8 cellular contexts compared by ENCODE assay signal in genomic region chr7:131556055-131556911, GRCh38. TPM values are rescaled to one million over a fixed set of nuclear protein-coding genes. Genes with fewer than 3 reads are reported as not detected.
A peak's percentile ranks its signal among the peaks of the same experiment; 100 is the strongest.
DNase-seq lines count a peak whose midpoint lies in the region; ATAC-seq and TF ChIP-seq lines count a peak whose summit lies in the region.

Gene PODXL (minus strand): TSS chr7:131556628. CDS start chr7:131556359, 269 bp downstream.

- no peaks in the 10 kb centered on the region for H3K36me3 Mint-ChIP-seq in HFFc6 (ENCODE audit: low read depth)

- H3K9me3 Mint-ChIP-seq in HFFc6, result no peaks in the 10 kb centered on the region; the same call in 1 of the 2 replicates

- in situ Hi-C loops in gastrocnemius medialis (cut with MboI; ENCODE audit: low sequenced_read_pairs in 4 of 4), result no loop called here

- H3K4me1 ChIP-seq in body of pancreas (peaks cover 53% of the 10 kb centered on the region), iPS-15b (ENCODE audit: control insufficient read depth, insufficient read depth, low read length) (peaks cover 16% of the 10 kb centered on the region), gastrocnemius medialis (peaks cover 11 to 25% of the 10 kb centered on the region in 2 donors)

- no peaks in the 10 kb centered on the region for H3K9me3 ChIP-seq in body of pancreas
- no peaks in the 10 kb centered on the region for H3K9me3 ChIP-seq in iPS-15b (ENCODE audit: control insufficient read depth, insufficient read depth, low read length)
- no peaks in the 10 kb centered on the region for H3K9me3 ChIP-seq in gastrocnemius medialis

- WGBS in body of pancreas, 2 donors, result 1% methylated on average over 65 of the region's 112 CpGs; no CpG with 5 or more reads in 1 of the 2 donors

- H3K36me3 ChIP-seq in body of pancreas (replicated peaks in 1 of 2; ENCODE audit: insufficient read depth in 1 of 2, low read depth in 2 of 2), result no peaks in the 10 kb centered on the region
- H3K36me3 ChIP-seq in iPS-15b (ENCODE audit: control insufficient read depth, insufficient read depth, low read length), result peaks cover 33% of the 10 kb centered on the region
- no peaks in the 10 kb centered on the region for H3K36me3 ChIP-seq in gastrocnemius medialis

- H3K27me3 Mint-ChIP-seq in HFFc6 (ENCODE audit: insufficient read depth), result peaks cover 2% of the 10 kb centered on the region; the same call in 1 of the 2 replicates

- DNase-seq in GM12865 (ENCODE audit: low read depth) (peak; percentile 79), HFFc6 (peak; percentile 40), NCI-H1048 (lab: John Stamatoyannopoulos, UW) (peak; percentile 46), T1000 (lab: John Stamatoyannopoulos, UW) (peak; percentile 38), body of pancreas (peak; percentile 79 to 86 (median 84)), gastrocnemius medialis (peak; percentile 41 to 45)

- peak within 1 kb of the TSS; percentile 92 for H3K4me3 Mint-ChIP-seq in HFFc6

- TF ChIP-seq CTCF in GM12865 (IDR thresholded peaks at IDR 0.05; ENCODE audit: insufficient read depth, low read depth, low read length, missing control alignments) (no peak), HFFc6 (IDR thresholded peaks at IDR 0.05) (no peak), body of pancreas (IDR thresholded peaks at IDR 0.05) (peak in 2 of 7 experiments; percentile 9 to 22), gastrocnemius medialis (IDR thresholded peaks at IDR 0.05 in 4 of 5, conservative IDR thresholded peaks at IDR 0.05 in 1 of 5) (peak in 2 of 5 experiments; percentile 12 to 32)

- peak within 1 kb of the TSS; percentile 70 to 82 (median 78) for H3K27ac ChIP-seq in body of pancreas
- H3K27ac ChIP-seq in gastrocnemius medialis, result peak within 1 kb of the TSS; percentile 65 to 79 (median 74)

- intact Hi-C loops in body of pancreas (cut with DNase I) (no loop called here), gastrocnemius medialis (cut with DNase I; ENCODE audit: low total_unique reads) (loop anchor here (1.0 kb wide), 1 partner anchor 98 kb away; no protein-coding TSS in a partner anchor)

- peak within 1 kb of the TSS; percentile 49 for H3K4me3 ChIP-seq in GM12865 (ENCODE audit: low read depth, low read length)
- H3K4me3 ChIP-seq in body of pancreas, result peak within 1 kb of the TSS; percentile 51 to 58
- H3K4me3 ChIP-seq in iPS-15b (ENCODE audit: low read depth, low read length), result peak within 1 kb of the TSS; percentile 99
- peak within 1 kb of the TSS; percentile 59 to 86 (median 68) for H3K4me3 ChIP-seq in gastrocnemius medialis

- peak; percentile 83 for ATAC-seq in body of pancreas
- peak; percentile 75 to 84 for ATAC-seq in gastrocnemius medialis
- no peak for ATAC-seq in GM18873 (IDR thresholded peaks at IDR 0.05; ENCODE audit: low FRiP score, unreplicated experiment)

- H3K9ac ChIP-seq in iPS-15b (ENCODE audit: low read depth, low read length), result peak within 1 kb of the TSS; percentile 99

- H3K27ac Mint-ChIP-seq in HFFc6, result peak within 1 kb of the TSS; percentile 33; the same call in 1 of the 2 replicates

- peaks cover 56% of the 10 kb centered on the region for H3K4me1 Mint-ChIP-seq in HFFc6 (ENCODE audit: low read depth)

- TF ChIP-seq POLR2A in body of pancreas (IDR thresholded peaks at IDR 0.05) (peak; percentile 45 to 83 (median 57)), gastrocnemius medialis (IDR thresholded peaks at IDR 0.05) (peak; percentile 48 to 66)

- H3K27me3 ChIP-seq in body of pancreas (no peaks in the 10 kb centered on the region), iPS-15b (ENCODE audit: control insufficient read depth, insufficient read depth, low read length) (no peaks in the 10 kb centered on the region), gastrocnemius medialis (no peaks in the 10 kb centered on the region)

RNA-seq across cellular contexts. Expression of gene PODXL, which starts in this region (rescaled TPM):
- total RNA-seq in HFFc6 (2021; fragmentation: NEBNext Ultra II Directional; extraction: Animal tissue kit (Norgen Biotek cat#: 25700)), result 10 to 100 TPM; 10.4 to 23.2 (median 21.3) TPM
- total RNA-seq in body of pancreas (100 to 1,000 TPM in 1 of 2 donors, 10 to 100 TPM in 1; 36.9 to 106 TPM), gastrocnemius medialis (10 to 100 TPM in 3 of 4 donors, 1 to 10 TPM in 1; 7.9 to 21.3 (median 13.2) TPM)

Comparison
In these comparisons a context has a peak if more than half of its experiments do, and no peak if none do; other contexts are left out.
1. H3K4me3 ChIP-seq: peak in every context shown above with its lines; median percentile 99 in iPS-15b; 68 in gastrocnemius medialis; 54 in body of pancreas; 49 in GM12865.